11 cellular contexts compared by ENCODE assay signal in genomic region chr1:81811757-81812371, GRCh38. TPM values are rescaled to one million over a fixed set of nuclear protein-coding genes. Genes with fewer than 3 reads are reported as not detected.
DNase-seq lines count a peak whose midpoint lies in the region; ATAC-seq, FAIRE-seq and TF ChIP-seq lines count a peak whose summit lies in the region.
"Had no signal": no experiment of that assay in that cellular context is flagged by ENCODE, and none has a peak within 500 bp of the region (broad histone marks: within the 10 kb centered on the region; RNA-seq: fewer than 3 reads in every experiment).

No MANE protein-coding gene starts in this region.

- H3K27me3 Mint-ChIP-seq in endothelial cell (ENCODE audit: unreplicated experiment): no peaks in the 10 kb centered on the region

- H3K36me3 ChIP-seq in OCI-LY1 (ENCODE audit: insufficient read depth, low read length): no peaks in the 10 kb centered on the region
- no peaks in the 10 kb centered on the region for H3K36me3 ChIP-seq in pancreas

- DNase-seq in NCI-H1092 treated with DMSO at 0.1 percent for 48 hours (lab: John Stamatoyannopoulos, UW) (peak; percentile 14), NCI-H1092 (lab: John Stamatoyannopoulos, UW) (no peak), endothelial cell (ENCODE audit: low spot score) (no peak), pancreas (no peak), COLO668 (lab: John Stamatoyannopoulos, UW; ENCODE audit: unreplicated experiment) (no peak), cortex of kidney (lab: John Stamatoyannopoulos, UW) (no peak)
- DNase-seq: amniotic stem cell, NCI-H82 had no signal

- ATAC-seq in pancreas (peak in 3 of 4 donors; percentile 72 to 81 (median 75)), GM21717 (IDR thresholded peaks at IDR 0.05; ENCODE audit: unreplicated experiment) (no peak)

- H3K36me3 Mint-ChIP-seq in endothelial cell (ENCODE audit: low read depth, unreplicated experiment): no peaks in the 10 kb centered on the region

- H3K27me3 ChIP-seq in OCI-LY1 (ENCODE audit: insufficient read depth, low read length) (no peaks in the 10 kb centered on the region), pancreas (no peaks in the 10 kb centered on the region)

- H3K9ac ChIP-seq in OCI-LY1 (ENCODE audit: low read length): no peak overlapping the region

- TF ChIP-seq CTCF in OCI-LY1 (IDR thresholded peaks at IDR 0.05; ENCODE audit: low read length): 0 out of 2 replicates have a peak, but pooled peaks have one; percentile 13
- peak; percentile 28 for TF ChIP-seq CTCF in endothelial cell (IDR thresholded peaks at IDR 0.05; ENCODE audit: unreplicated experiment)
- no peak for TF ChIP-seq CTCF in pancreas (IDR thresholded peaks at IDR 0.05)

- H3K4me3 ChIP-seq in OCI-LY1 (ENCODE audit: low read depth, low read length, poor library complexity, severe bottlenecking) (no peak overlapping the region), pancreas (no peak overlapping the region)

- no peaks in the 10 kb centered on the region for H4K20me1 ChIP-seq in OCI-LY1 (ENCODE audit: insufficient read depth, low read length)

- H3K27ac ChIP-seq in OCI-LY1 (ENCODE audit: low read depth, low read length, poor library complexity, severe bottlenecking): no peak overlapping the region
- H3K27ac ChIP-seq in pancreas: no peak overlapping the region

- H3F3A ChIP-seq in OCI-LY1 (ENCODE audit: insufficient read depth, low read length): no peaks in the 10 kb centered on the region

- WGBS in pancreas, 2 donors: 21 to 29% methylated on average over 3 of the region's 3 CpGs

- no peak overlapping the region for H3K27ac Mint-ChIP-seq in endothelial cell (ENCODE audit: unreplicated experiment)

- H3K9me3 ChIP-seq in OCI-LY1 (ENCODE audit: low read length): no peaks in the 10 kb centered on the region
- no peaks in the 10 kb centered on the region for H3K9me3 ChIP-seq in pancreas

- no peak overlapping the region for H3K4me3 Mint-ChIP-seq in endothelial cell (ENCODE audit: unreplicated experiment)

- no peaks in the 10 kb centered on the region for H3K79me2 ChIP-seq in OCI-LY1 (ENCODE audit: insufficient read depth, low read length)

- intact Hi-C loops in pancreas (cut with DNase I): no loop called here

- FAIRE-seq in pancreas (lab: Jason Lieb, UNC): peak; percentile 74
- FAIRE-seq: H1 had no signal

- H3K9me2 ChIP-seq in OCI-LY1 (ENCODE audit: low read depth, low read length): no peaks in the 10 kb centered on the region

- no peaks in the 10 kb centered on the region for H3K4me1 ChIP-seq in OCI-LY1 (ENCODE audit: insufficient read depth, low read length, severe bottlenecking)
- peaks cover 0 to 32% (median 6%) of the 10 kb centered on the region in 3 donors for H3K4me1 ChIP-seq in pancreas

- H3K4me1 Mint-ChIP-seq in endothelial cell (ENCODE audit: unreplicated experiment): peaks cover 24% of the 10 kb centered on the region

- H3K4me2 ChIP-seq in OCI-LY1 (ENCODE audit: low read length): no peak overlapping the region

- H2AFZ ChIP-seq in OCI-LY1 (ENCODE audit: low read length): no peak overlapping the region

- no peaks in the 10 kb centered on the region for H3K9me3 Mint-ChIP-seq in endothelial cell (ENCODE audit: unreplicated experiment)

RNA-seq across cellular contexts. Expression of gene ADGRL2, which starts 11.1 kb away (rescaled TPM):
- total RNA-seq in endothelial cell (ENCODE audit: unreplicated experiment) (85.4 TPM), pancreas (10 to 100 TPM in 3 of 6 donors, 1 to 10 TPM in 3; 5.6 to 21.3 (median 12.4) TPM)
- polyA plus RNA-seq in pancreas: 10 to 100 TPM in 1 of 2 donors, 1 to 10 TPM in 1; 6.8 to 21.6 TPM

Comparison
In these comparisons a context has a peak if more than half of its experiments do, and no peak if none do; other contexts are left out.
1. CTCF ChIP-seq: peak in OCI-LY1 (single experiment) and endothelial cell (single experiment); none in pancreas (0 of 4).